ENCODE assay signal across 9 cellular contexts in genomic region chr4:147480891-147481576, GRCh38. TPM values are rescaled to one million over a fixed set of nuclear protein-coding genes. Genes with fewer than 3 reads are reported as not detected.
A peak's percentile ranks its signal among the peaks of the same experiment; 100 is the strongest.
DNase-seq lines count a peak whose midpoint lies in the region; ATAC-seq and TF ChIP-seq lines count a peak whose summit lies in the region.
"Had no signal": no experiment of that assay in that cellular context is flagged by ENCODE, and none has a peak within 500 bp of the region (broad histone marks: within the 10 kb centered on the region; RNA-seq: fewer than 3 reads in every experiment).

TSS of gene EDNRA (plus strand) at chr4:147481097. CDS start at chr4:147485682, 4,585 bp downstream.

- no peak within 1 kb of the TSS; the same call in 1 of the 2 replicates for H2AFZ ChIP-seq in OCI-LY3 (ENCODE audit: low read depth, low read length)
- H2AFZ ChIP-seq in neural cell (ENCODE audit: low read depth, low read length) = no peak within 1 kb of the TSS

- TF ChIP-seq RAD21 in neural cell (conservative IDR thresholded peaks at IDR 0.05) = no peak

- H3F3A ChIP-seq in neural cell (ENCODE audit: insufficient read depth, low read length, poor library complexity, severe bottlenecking) = no peaks in the 10 kb centered on the region

- DNase-seq in AG04449 (ENCODE audit: low read depth, low spot score) = no peak
- DNase-seq in fibroblast of peridontal ligament (ENCODE audit: extremely low read depth) = peak; percentile 53
- no peak for DNase-seq in NCI-H774 (lab: John Stamatoyannopoulos, UW)
- no peak for DNase-seq in NCI-H446 (lab: John Stamatoyannopoulos, UW)
- DNase-seq: KBM-7 had no signal

- H3K36me3 ChIP-seq in OCI-LY3 (replicated peaks; ENCODE audit: low read depth, low read length) (peaks cover 2% of the 10 kb centered on the region), neural cell (ENCODE audit: insufficient read depth, low read length) (no peaks in the 10 kb centered on the region)

- H4K20me1 ChIP-seq in OCI-LY3 (ENCODE audit: insufficient read depth, low read length) = no peaks in the 10 kb centered on the region
- no peaks in the 10 kb centered on the region for H4K20me1 ChIP-seq in neural cell (ENCODE audit: insufficient read depth)

- POLR2A ChIA-PET in AG04449 (lab: Yijun Ruan, JAX) = interaction anchor here (0.6 to 1.2 kb wide), 5 partner anchors 17 to 323 kb away, joined by 3 to 5 read pairs (median 3); no protein-coding TSS in a partner anchor

- TF ChIP-seq EP300 in neural cell (conservative IDR thresholded peaks at IDR 0.05; ENCODE audit: poor library complexity, severe bottlenecking) = no peak

- H3K79me2 ChIP-seq in OCI-LY3 (ENCODE audit: low read length) (no peaks in the 10 kb centered on the region), neural cell (replicated peaks; ENCODE audit: insufficient read depth, low read length) (no peaks in the 10 kb centered on the region)

- peak within 1 kb of the TSS; percentile 16 for H3K4me2 ChIP-seq in OCI-LY3 (ENCODE audit: low read length)
- no peak within 1 kb of the TSS for H3K4me2 ChIP-seq in neural cell (ENCODE audit: low read length)

- H3K9me2 ChIP-seq in neural cell (ENCODE audit: insufficient read depth, low read length) = no peaks in the 10 kb centered on the region

- H3K9ac ChIP-seq in OCI-LY3 (ENCODE audit: low read length) = no peak within 1 kb of the TSS
- peak within 1 kb of the TSS; percentile 20 for H3K9ac ChIP-seq in neural cell (ENCODE audit: low read length)

- H3K9me3 ChIP-seq in OCI-LY3 (ENCODE audit: insufficient read depth, low read length) = no peaks in the 10 kb centered on the region
- no peaks in the 10 kb centered on the region for H3K9me3 ChIP-seq in neural cell (ENCODE audit: low read length)

- ATAC-seq in HG03159 (IDR thresholded peaks at IDR 0.05; ENCODE audit: unreplicated experiment) (no peak), GM19455 (IDR thresholded peaks at IDR 0.05; ENCODE audit: unreplicated experiment) (no peak)

- H3K4me3 ChIP-seq in AG04449 (ENCODE audit: low read depth, low read length) = peak within 1 kb of the TSS; percentile 71
- H3K4me3 ChIP-seq in OCI-LY3 (ENCODE audit: low read length) = no peak within 1 kb of the TSS
- H3K4me3 ChIP-seq in neural cell (ENCODE audit: low read length) = peak within 1 kb of the TSS; percentile 67

- H3K27me3 ChIP-seq in OCI-LY3 (ENCODE audit: low read depth, low read length) = no peaks in the 10 kb centered on the region
- H3K27me3 ChIP-seq in neural cell (ENCODE audit: insufficient read depth, low read depth, low read length) = peaks cover 34% of the 10 kb centered on the region

- no peak for TF ChIP-seq CTCF in AG04449 (IDR thresholded peaks at IDR 0.05; ENCODE audit: insufficient read depth, low read length, missing control alignments)
- TF ChIP-seq CTCF in OCI-LY3 (IDR thresholded peaks at IDR 0.05; ENCODE audit: low read depth, low read length) = no peak
- no peak for TF ChIP-seq CTCF in neural cell (IDR thresholded peaks at IDR 0.05; ENCODE audit: poor library complexity, severe bottlenecking)

- H3K27ac ChIP-seq in OCI-LY3 (ENCODE audit: low read length) (no peak within 1 kb of the TSS), neural cell (ENCODE audit: low read length) (no peak within 1 kb of the TSS)

- CTCF ChIA-PET in AG04449 (lab: Yijun Ruan, JAX) = interaction anchor here (0.6 to 2.5 kb wide), 6 partner anchors 16 to 450 kb away, joined by 3 to 11 read pairs (median 3); no protein-coding TSS in a partner anchor

- peaks cover 31% of the 10 kb centered on the region for H3K4me1 ChIP-seq in OCI-LY3 (ENCODE audit: low read length)

TF ChIP-seq in neural cell, 6 proteins besides CTCF, POLR2A, EP300 and RAD21:
- TF ChIP-seq EZH2 (IDR thresholded peaks at IDR 0.05; ENCODE audit: borderline replicate concordance, insufficient read depth, low read length, poor library complexity, severe bottlenecking) (no peak), MXI1 (conservative IDR thresholded peaks at IDR 0.05; ENCODE audit: poor library complexity, severe bottlenecking) (no peak), REST (IDR thresholded peaks at IDR 0.05; ENCODE audit: borderline replicate concordance) (no peak), TAF1 (IDR thresholded peaks at IDR 0.05; ENCODE audit: low read depth) (no peak), POLR2AphosphoS5 (IDR thresholded peaks at IDR 0.05) (no peak), SMC3 (conservative IDR thresholded peaks at IDR 0.05; ENCODE audit: poor library complexity) (no peak)

RNA-seq across cellular contexts. Expression of gene EDNRA, which starts in this region (rescaled TPM):
- 0.19 and 0.20 TPM in 2 replicates for polyA plus RNA-seq in neural cell
- not detected in 2 replicates for polyA minus RNA-seq in neural cell
